1 cellular context compared by ENCODE assay signal in the genomic region with DNA sequence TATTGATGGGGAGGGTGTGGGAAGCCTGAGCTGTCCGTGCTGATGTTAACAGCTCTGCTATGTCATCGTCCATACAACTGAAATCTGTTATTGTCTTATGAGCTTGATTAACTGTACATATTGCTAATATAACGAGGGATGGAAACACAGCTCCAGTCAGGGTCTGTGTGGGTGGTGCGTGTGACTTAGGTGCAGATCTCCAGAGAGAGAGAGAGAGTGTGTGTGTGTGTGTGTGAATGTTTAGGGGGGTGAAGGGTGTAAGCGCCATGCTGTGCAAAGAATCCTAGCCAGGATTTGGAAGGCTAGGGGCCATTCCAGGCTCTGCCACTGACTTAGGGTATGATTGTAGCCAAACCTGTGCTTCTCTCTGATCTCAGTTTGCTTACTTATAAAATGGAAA.
TF ChIP-seq lines count a peak whose summit lies in the region.

No MANE protein-coding gene starts in this region.

TF ChIP-seq in H1, 55 proteins besides CTCF, POLR2A, EP300 and RAD21 (continued from another document):
- TF ChIP-seq SIN3A (conservative IDR thresholded peaks at IDR 0.05 in 1 of 2, IDR thresholded peaks at IDR 0.05 in 1 of 2; ENCODE audit: low read depth in 1 of 2, low read length in 2 of 2) = no peak
- no peak for TF ChIP-seq CHD2 (IDR thresholded peaks at IDR 0.05; ENCODE audit: low read length)
- TF ChIP-seq, protein P1, sequence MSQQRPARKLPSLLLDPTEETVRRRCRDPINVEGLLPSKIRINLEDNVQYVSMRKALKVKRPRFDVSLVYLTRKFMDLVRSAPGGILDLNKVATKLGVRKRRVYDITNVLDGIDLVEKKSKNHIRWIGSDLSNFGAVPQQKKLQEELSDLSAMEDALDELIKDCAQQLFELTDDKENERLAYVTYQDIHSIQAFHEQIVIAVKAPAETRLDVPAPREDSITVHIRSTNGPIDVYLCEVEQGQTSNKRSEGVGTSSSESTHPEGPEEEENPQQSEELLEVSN (IDR thresholded peaks at IDR 0.05) = no peak
- no peak for TF ChIP-seq CEBPB (IDR thresholded peaks at IDR 0.05; ENCODE audit: low read depth, low read length)
- TF ChIP-seq BACH1 (IDR thresholded peaks at IDR 0.05; ENCODE audit: low read length) = no peak
- no peak for TF ChIP-seq JUND (IDR thresholded peaks at IDR 0.05; ENCODE audit: low read length)
